9 cellular contexts compared by ENCODE assay signal in the genomic region with DNA sequence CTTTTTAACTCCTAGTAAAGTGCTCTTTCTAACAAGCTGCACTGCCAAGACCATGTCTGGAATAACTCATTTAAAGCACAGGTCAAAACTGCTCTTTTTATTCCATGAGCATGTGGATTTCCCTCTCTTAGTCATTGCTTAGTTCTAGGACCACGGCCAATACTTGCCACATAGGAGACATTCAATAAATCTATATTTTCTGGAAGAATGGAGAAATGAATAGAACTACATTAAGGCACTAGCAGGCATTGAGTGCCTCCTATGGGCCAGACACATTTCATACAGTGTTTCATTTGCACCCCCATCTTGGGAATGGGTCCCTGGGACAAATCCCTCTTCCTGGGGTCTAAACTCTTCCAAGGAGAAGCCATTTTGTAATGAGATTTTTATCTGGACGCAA.
DNase-seq lines count a peak whose midpoint lies in the region; ATAC-seq and TF ChIP-seq lines count a peak whose summit lies in the region.
"Had no signal": no experiment of that assay in that cellular context is flagged by ENCODE, and none has a peak within 500 bp of the region (broad histone marks: within the 10 kb centered on the region; RNA-seq: fewer than 3 reads in every experiment).

No MANE protein-coding gene starts in this region.

- 84% methylated on average over 2 of the region's 2 CpGs for WGBS in liver

- DNase-seq in amniotic epithelial cell (ENCODE audit: low read depth) (peak; percentile 90), NCI-H1092 treated with DMSO at 0.1 percent for 48 hours (lab: John Stamatoyannopoulos, UW) (no peak), HEK293T (ENCODE audit: extremely low spot score) (no peak), immature natural killer cell (no peak)

- H3K4me3 Mint-ChIP-seq in immature natural killer cell, result no peak overlapping the region

- no peaks in the 10 kb centered on the region for H3K27me3 ChIP-seq in liver (ENCODE audit: control insufficient read depth in 4 of 4, insufficient read depth in 4 of 4, low read length in 3 of 4)
- H3K27me3 ChIP-seq: SJSA1 had no signal

- no peaks in the 10 kb centered on the region for H3K4me1 Mint-ChIP-seq in immature natural killer cell

- peak; percentile 62 to 67 for TF ChIP-seq RAD21 in liver (IDR thresholded peaks at IDR 0.05)

- TF ChIP-seq CTCF in C4-2B (conservative IDR thresholded peaks at IDR 0.05) (0 out of 2 replicates have a peak, but pooled peaks have one; percentile 7), liver (IDR thresholded peaks at IDR 0.05; ENCODE audit: low read depth, low read length, missing input control) (peak; percentile 8)

- CTCF ChIA-PET in HEK293T (lab: Yijun Ruan, JAX), result no interaction called here

- H3K9me3 ChIP-seq in liver (ENCODE audit: control insufficient read depth in 4 of 4, low read length in 3 of 4), result no peaks in the 10 kb centered on the region
- H3K9me3 ChIP-seq: SJSA1 had no signal

- ATAC-seq in HG02642 (IDR thresholded peaks at IDR 0.05; ENCODE audit: poor library complexity, unreplicated experiment) (peak; percentile 51), HG03520 (IDR thresholded peaks at IDR 0.05; ENCODE audit: unreplicated experiment) (no peak)

- H3K36me3 Mint-ChIP-seq in immature natural killer cell, result no peaks in the 10 kb centered on the region

- no peaks in the 10 kb centered on the region for H3K4me1 ChIP-seq in liver (ENCODE audit: control insufficient read depth in 4 of 4, insufficient read depth in 4 of 4, low read length in 3 of 4)

- peaks cover 0 to 4% (median 4%) of the 10 kb centered on the region in 3 donors for H3K27me3 Mint-ChIP-seq in immature natural killer cell (ENCODE audit: low read depth in 3 of 3)

- no peak overlapping the region for H3K9ac ChIP-seq in liver (ENCODE audit: low read depth in 1 of 2, low read length in 2 of 2)

- H3K27ac Mint-ChIP-seq in immature natural killer cell, result no peak overlapping the region

- POLR2A ChIA-PET in HEK293T (lab: Yijun Ruan, JAX), result no interaction called here

- no peaks in the 10 kb centered on the region for H3K36me3 ChIP-seq in liver (ENCODE audit: control insufficient read depth in 4 of 4, insufficient read depth in 3 of 4, low read depth in 1 of 4, low read length in 3 of 4)
- H3K36me3 ChIP-seq: SJSA1 had no signal

- H3K9me3 Mint-ChIP-seq in immature natural killer cell, result peaks cover 0 to 1% (median 0%) of the 10 kb centered on the region in 6 donors

- H3K4me3 ChIP-seq in liver (ENCODE audit: low read depth in 1 of 3, low read length in 3 of 3), result no peak overlapping the region
- H3K4me3 ChIP-seq: SJSA1 had no signal

- no peak overlapping the region for H3K27ac ChIP-seq in C4-2B
- no peak overlapping the region for H3K27ac ChIP-seq in liver (ENCODE audit: low read depth in 1 of 2, low read length in 2 of 2)
- H3K27ac ChIP-seq: SJSA1 had no signal

TF ChIP-seq in liver, 16 proteins besides CTCF, POLR2A, EP300 and RAD21 (continues in another document):
- TF ChIP-seq, protein P1, sequence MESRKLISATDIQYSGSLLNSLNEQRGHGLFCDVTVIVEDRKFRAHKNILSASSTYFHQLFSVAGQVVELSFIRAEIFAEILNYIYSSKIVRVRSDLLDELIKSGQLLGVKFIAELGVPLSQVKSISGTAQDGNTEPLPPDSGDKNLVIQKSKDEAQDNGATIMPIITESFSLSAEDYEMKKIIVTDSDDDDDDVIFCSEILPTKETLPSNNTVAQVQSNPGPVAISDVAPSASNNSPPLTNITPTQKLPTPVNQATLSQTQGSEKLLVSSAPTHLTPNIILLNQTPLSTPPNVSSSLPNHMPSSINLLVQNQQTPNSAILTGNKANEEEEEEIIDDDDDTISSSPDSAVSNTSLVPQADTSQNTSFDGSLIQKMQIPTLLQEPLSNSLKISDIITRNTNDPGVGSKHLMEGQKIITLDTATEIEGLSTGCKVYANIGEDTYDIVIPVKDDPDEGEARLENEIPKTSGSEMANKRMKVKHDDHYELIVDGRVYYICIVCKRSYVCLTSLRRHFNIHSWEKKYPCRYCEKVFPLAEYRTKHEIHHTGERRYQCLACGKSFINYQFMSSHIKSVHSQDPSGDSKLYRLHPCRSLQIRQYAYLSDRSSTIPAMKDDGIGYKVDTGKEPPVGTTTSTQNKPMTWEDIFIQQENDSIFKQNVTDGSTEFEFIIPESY (IDR thresholded peaks at IDR 0.05), result no peak
- TF ChIP-seq YY1 (IDR thresholded peaks at IDR 0.05), result no peak
- TF ChIP-seq GABPA (IDR thresholded peaks at IDR 0.05 in 1 of 2, conservative IDR thresholded peaks at IDR 0.05 in 1 of 2), result no peak
- TF ChIP-seq EGR1 (IDR thresholded peaks at IDR 0.05; ENCODE audit: low read depth in 2 of 2), result no peak
- TF ChIP-seq, protein P2, sequence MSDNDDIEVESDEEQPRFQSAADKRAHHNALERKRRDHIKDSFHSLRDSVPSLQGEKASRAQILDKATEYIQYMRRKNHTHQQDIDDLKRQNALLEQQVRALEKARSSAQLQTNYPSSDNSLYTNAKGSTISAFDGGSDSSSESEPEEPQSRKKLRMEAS (IDR thresholded peaks at IDR 0.05), result no peak
- no peak for TF ChIP-seq FOXA1 (IDR thresholded peaks at IDR 0.05)
- no peak for TF ChIP-seq NR2F2 (IDR thresholded peaks at IDR 0.05)
- no peak for TF ChIP-seq FOXA2 (IDR thresholded peaks at IDR 0.05)
- TF ChIP-seq RXRA (IDR thresholded peaks at IDR 0.05), result no peak
- TF ChIP-seq SP1 (IDR thresholded peaks at IDR 0.05), result no peak
- TF ChIP-seq TAF1 (conservative IDR thresholded peaks at IDR 0.05), result no peak

TF ChIP-seq in HEK293T, 16 proteins besides CTCF, POLR2A, EP300 and RAD21:
- TF ChIP-seq FOXA1 (IDR thresholded peaks at IDR 0.05) (no peak), HDGF (IDR thresholded peaks at IDR 0.05; ENCODE audit: borderline replicate concordance) (no peak), ZNF384 (IDR thresholded peaks at IDR 0.05) (no peak), NFRKB (IDR thresholded peaks at IDR 0.05) (no peak), FOXM1 (IDR thresholded peaks at IDR 0.05; ENCODE audit: borderline replicate concordance) (no peak), ELF4 (IDR thresholded peaks at IDR 0.05) (no peak), SP1 (IDR thresholded peaks at IDR 0.05) (no peak), CTBP1 (IDR thresholded peaks at IDR 0.05; ENCODE audit: borderline replicate concordance) (no peak), ARNT (IDR thresholded peaks at IDR 0.05) (no peak), PKNOX1 (IDR thresholded peaks at IDR 0.05) (no peak), LEF1 (IDR thresholded peaks at IDR 0.05; ENCODE audit: borderline replicate concordance) (no peak), FOXK2 (IDR thresholded peaks at IDR 0.05) (no peak), L3MBTL2 (conservative IDR thresholded peaks at IDR 0.05) (no peak)
